ENCODE assay signal across 21 cellular contexts in genomic region chr5:160432188-160432587, GRCh38. TPM values are rescaled to one million over a fixed set of nuclear protein-coding genes. Genes with fewer than 3 reads are reported as not detected.
DNase-seq lines count a peak whose midpoint lies in the region; ATAC-seq and TF ChIP-seq lines count a peak whose summit lies in the region.
"Had no signal": no experiment of that assay in that cellular context is flagged by ENCODE, and none has a peak within 500 bp of the region (broad histone marks: within the 10 kb centered on the region; RNA-seq: fewer than 3 reads in every experiment).

No MANE protein-coding gene starts in this region.

- no peaks in the 10 kb centered on the region for H4K20me1 ChIP-seq in DND-41 (ENCODE audit: insufficient read depth, low read length)

- peaks cover 16% of the 10 kb centered on the region for H3K36me3 Mint-ChIP-seq in endodermal cell (ENCODE audit: low read depth)

- H3K9me3 Mint-ChIP-seq in endodermal cell, result no peaks in the 10 kb centered on the region
- H3K9me3 Mint-ChIP-seq: CD4-positive, alpha-beta memory T cell had no signal

- intact Hi-C loops in left lung (cut with DNase I), result no loop called here

- DNase-seq in DND-41 (no peak), endodermal cell (peak; percentile 40), SK-N-DZ (ENCODE audit: low spot score) (no peak), left lung (no peak), middle frontal gyrus (ENCODE audit: extremely low spot score, low spot score) (no peak), NCI-H446 treated with DMSO at 0.1 percent for 48 hours (lab: John Stamatoyannopoulos, UW) (no peak)
- DNase-seq: activated CD4-positive, alpha-beta T cell treated with anti-CD3 and anti-CD28 coated beads for 48 hours; activated naive CD4-positive, alpha-beta T cell treated with Interleukin-2 at 50 U/mL for 16 hours; caudate nucleus; CD4-positive, alpha-beta memory T cell; effector CD4-positive, alpha-beta T cell; glutamatergic neuron; left ventricle myocardium inferior; NCI-H82; nucleus accumbens; stimulated activated naive CD4-positive, alpha-beta T cell; trophoblast cell had no signal

- H3K9ac ChIP-seq in DND-41 (ENCODE audit: low read depth, low read length), result no peak overlapping the region
- no peak overlapping the region for H3K9ac ChIP-seq in endodermal cell (ENCODE audit: extremely low read depth, low read length, poor library complexity, severe bottlenecking)

- H3K36me3 ChIP-seq in DND-41 (ENCODE audit: insufficient read depth, low read length), result peaks cover 29% of the 10 kb centered on the region
- peaks cover 23% of the 10 kb centered on the region for H3K36me3 ChIP-seq in endodermal cell (ENCODE audit: control insufficient read depth, insufficient read depth, low read length)
- no peaks in the 10 kb centered on the region for H3K36me3 ChIP-seq in left lung
- H3K36me3 ChIP-seq: esophagus muscularis mucosa, left ventricle myocardium inferior had no signal

- no peak overlapping the region for H2AFZ ChIP-seq in DND-41 (ENCODE audit: low read depth, low read length)

- H3K9me3 ChIP-seq in DND-41 (ENCODE audit: insufficient read depth, low read length, severe bottlenecking) (no peaks in the 10 kb centered on the region), endodermal cell (ENCODE audit: control insufficient read depth, low read length) (no peaks in the 10 kb centered on the region), left lung (no peaks in the 10 kb centered on the region)
- H3K9me3 ChIP-seq: esophagus muscularis mucosa, left ventricle myocardium inferior had no signal

- H3K27ac Mint-ChIP-seq in endodermal cell, result no peak overlapping the region
- H3K27ac Mint-ChIP-seq: CD4-positive, alpha-beta memory T cell had no signal

- H3K4me1 ChIP-seq in DND-41 (ENCODE audit: insufficient read depth, low read length) (no peaks in the 10 kb centered on the region), endodermal cell (ENCODE audit: control insufficient read depth, insufficient read depth, low read length) (no peaks in the 10 kb centered on the region), left lung (no peaks in the 10 kb centered on the region)
- H3K4me1 ChIP-seq: esophagus muscularis mucosa, left ventricle myocardium inferior had no signal

- no peaks in the 10 kb centered on the region for H3K27me3 ChIP-seq in DND-41 (ENCODE audit: insufficient read depth, low read length, poor library complexity)
- H3K27me3 ChIP-seq in endodermal cell (ENCODE audit: control insufficient read depth, insufficient read depth, low read length, poor library complexity, severe bottlenecking), result no peaks in the 10 kb centered on the region
- H3K27me3 ChIP-seq in left lung, result no peaks in the 10 kb centered on the region

- ATAC-seq in DND-41 (ENCODE audit: insufficient read depth, low read depth), result 0 out of 3 replicates have a peak, but pooled peaks have one; percentile 34
- peak; percentile 25 for ATAC-seq in GM19467 (IDR thresholded peaks at IDR 0.05; ENCODE audit: unreplicated experiment)
- peak; percentile 45 for ATAC-seq in HG03354 (IDR thresholded peaks at IDR 0.05; ENCODE audit: poor library complexity, severe bottlenecking, unreplicated experiment)
- no peak for ATAC-seq in left lung
- ATAC-seq: K562 had no signal

- H3K4me1 Mint-ChIP-seq in endodermal cell, result no peaks in the 10 kb centered on the region
- H3K4me1 Mint-ChIP-seq: CD4-positive, alpha-beta memory T cell had no signal

- 96% methylated on average over 4 of the region's 4 CpGs; no CpG with 5 or more reads in 1 of the 2 experiments for WGBS in endodermal cell (ENCODE audit: insufficient coverage in 1 of 2, insufficient read length in 1 of 2), 2 experiments

- no peak overlapping the region for H3K4me3 Mint-ChIP-seq in endodermal cell
- H3K4me3 Mint-ChIP-seq: CD4-positive, alpha-beta memory T cell had no signal

- H3K27ac ChIP-seq in DND-41 (ENCODE audit: low read length) (no peak overlapping the region), endodermal cell (ENCODE audit: low read depth, low read length) (no peak overlapping the region), left lung (no peak overlapping the region)
- H3K27ac ChIP-seq: esophagus muscularis mucosa, left ventricle myocardium inferior had no signal

- no peaks in the 10 kb centered on the region for H3K79me2 ChIP-seq in DND-41 (ENCODE audit: insufficient read depth, low read length)

- H3K4me3 ChIP-seq in DND-41 (ENCODE audit: low read depth in 1 of 2, low read length in 2 of 2) (no peak overlapping the region), endodermal cell (ENCODE audit: low read length) (no peak overlapping the region), left lung (no peak overlapping the region)
- H3K4me3 ChIP-seq: esophagus muscularis mucosa, K562, left ventricle myocardium inferior had no signal

- H3K4me2 ChIP-seq in DND-41 (ENCODE audit: insufficient read depth, low read length), result no peak overlapping the region

- H3K27me3 Mint-ChIP-seq in endodermal cell (ENCODE audit: insufficient read depth), result peaks cover 12% of the 10 kb centered on the region

- TF ChIP-seq CTCF in DND-41 (IDR thresholded peaks at IDR 0.05; ENCODE audit: borderline replicate concordance, extremely low read depth, low read length, poor library complexity, severe bottlenecking) (no peak), endodermal cell (conservative IDR thresholded peaks at IDR 0.05) (no peak), left lung (IDR thresholded peaks at IDR 0.05) (no peak)

RNA-seq across cellular contexts. Expression of gene PTTG1, which starts 10.5 kb away (rescaled TPM):
- total RNA-seq in endodermal cell, result 100 to 1,000 TPM; 121 to 162 TPM
- polyA plus RNA-seq in endodermal cell (2013, experiment 1 of 2), result 372 TPM
- 366 TPM for polyA plus RNA-seq in endodermal cell (2013, experiment 2 of 2)
- 424 and 794 TPM in 2 replicates for polyA plus RNA-seq in SK-N-DZ (2014; cell fraction: cytosol; rRNA removed)
- polyA plus RNA-seq in SK-N-DZ (2014; cell fraction: nucleus; rRNA removed), result 311 and 392 TPM in 2 replicates
- 10 to 100 TPM; 10.2 to 27.7 TPM for total RNA-seq in left lung

RNA-seq across cellular contexts. Expression of gene SLU7, which starts 13.3 kb away (rescaled TPM):
- total RNA-seq in endodermal cell, result 10 to 100 TPM; 36.8 to 47.5 TPM
- polyA plus RNA-seq in endodermal cell (2013, experiment 1 of 2), result 36.7 TPM
- 41.6 TPM for polyA plus RNA-seq in endodermal cell (2013, experiment 2 of 2)
- 44.7 and 74.3 TPM in 2 replicates for polyA plus RNA-seq in SK-N-DZ (2014; cell fraction: cytosol; rRNA removed)
- 23.7 and 28.2 TPM in 2 replicates for polyA plus RNA-seq in SK-N-DZ (2014; cell fraction: nucleus; rRNA removed)
- 10 to 100 TPM; 36.1 to 40.8 TPM for total RNA-seq in left lung

RNA-seq across cellular contexts. Expression of gene FAM200C, which starts 32.3 kb away (rescaled TPM):
- total RNA-seq in endodermal cell (1 to 10 TPM; 2.4 to 2.7 TPM), left lung (1 to 10 TPM; 3.6 to 5.1 TPM)
- 10.4 TPM for polyA plus RNA-seq in endodermal cell (2013, experiment 1 of 2)
- polyA plus RNA-seq in endodermal cell (2013, experiment 2 of 2), result 8.7 TPM
- polyA plus RNA-seq in SK-N-DZ (2014; cell fraction: cytosol; rRNA removed), result 20.6 and 21.3 TPM in 2 replicates
- 24.8 and 24.9 TPM in 2 replicates for polyA plus RNA-seq in SK-N-DZ (2014; cell fraction: nucleus; rRNA removed)

Comparison
In these comparisons a context has a peak if more than half of its experiments do, and no peak if none do; other contexts are left out.
1. RNA of gene PTTG1, which starts 10.5 kb away (total RNA-seq): 121 to 162 TPM in endodermal cell; 10.2 to 27.7 TPM in left lung; every median in the first group is over 4 times any median in the second.